ENCODE assay signal across 14 cellular contexts in genomic region chr7:69892790-69893189, GRCh38.
"Had no signal": no experiment of that assay in that cellular context is flagged by ENCODE, and none has a peak within 500 bp of the region (broad histone marks: within the 10 kb centered on the region; RNA-seq: fewer than 3 reads in every experiment).

No MANE protein-coding gene starts in this region.

- H3K9me3 ChIP-seq: gastroesophageal sphincter, upper lobe of right lung had no signal

- ATAC-seq: activated CD8-positive, alpha-beta T cell treated with anti-CD3 and anti-CD28 coated beads, Interleukin-2, amount 10 ng/mL, durations not matched to agents 7 days and 5 days; gastroesophageal sphincter; upper lobe of right lung; WTC11 had no signal

- H3K27ac ChIP-seq: coronary artery, gastroesophageal sphincter, upper lobe of right lung had no signal

- DNase-seq: activated CD4-positive, alpha-beta T cell treated with anti-CD3 and anti-CD28 coated beads for 48 hours; activated CD8-positive, alpha-beta memory T cell treated with anti-CD3 and anti-CD28 coated beads, Interleukin-2, amount 50 U/mL, for 48 hours; activated CD8-positive, alpha-beta T cell treated with anti-CD3 and anti-CD28 coated beads, Interleukin-2, amount 10 ng/mL, durations not matched to agents 7 days and 5 days; activated naive CD4-positive, alpha-beta T cell treated with anti-CD3 and anti-CD28 coated beads for 36 hours; effector memory CD4-positive, alpha-beta T cell; mesendoderm; stimulated activated CD4-positive, alpha-beta T cell treated with anti-CD3 and anti-CD28 coated beads, Interleukin-15, amount 100 ng/mL, for 24 hours; stimulated activated CD4-positive, alpha-beta T cell treated with anti-CD3 and anti-CD28 coated beads, Interleukin-4, amount 100 ng/mL, for 24 hours; upper lobe of right lung had no signal

- H3K4me1 ChIP-seq: gastroesophageal sphincter, upper lobe of right lung had no signal

- H3K27me3 ChIP-seq: gastroesophageal sphincter, upper lobe of right lung had no signal

- FAIRE-seq: astrocyte, keratinocyte had no signal

- H3K36me3 ChIP-seq: gastroesophageal sphincter, upper lobe of right lung had no signal

- H3K4me3 ChIP-seq: coronary artery, gastroesophageal sphincter, upper lobe of right lung had no signal
